In the genomic region with DNA sequence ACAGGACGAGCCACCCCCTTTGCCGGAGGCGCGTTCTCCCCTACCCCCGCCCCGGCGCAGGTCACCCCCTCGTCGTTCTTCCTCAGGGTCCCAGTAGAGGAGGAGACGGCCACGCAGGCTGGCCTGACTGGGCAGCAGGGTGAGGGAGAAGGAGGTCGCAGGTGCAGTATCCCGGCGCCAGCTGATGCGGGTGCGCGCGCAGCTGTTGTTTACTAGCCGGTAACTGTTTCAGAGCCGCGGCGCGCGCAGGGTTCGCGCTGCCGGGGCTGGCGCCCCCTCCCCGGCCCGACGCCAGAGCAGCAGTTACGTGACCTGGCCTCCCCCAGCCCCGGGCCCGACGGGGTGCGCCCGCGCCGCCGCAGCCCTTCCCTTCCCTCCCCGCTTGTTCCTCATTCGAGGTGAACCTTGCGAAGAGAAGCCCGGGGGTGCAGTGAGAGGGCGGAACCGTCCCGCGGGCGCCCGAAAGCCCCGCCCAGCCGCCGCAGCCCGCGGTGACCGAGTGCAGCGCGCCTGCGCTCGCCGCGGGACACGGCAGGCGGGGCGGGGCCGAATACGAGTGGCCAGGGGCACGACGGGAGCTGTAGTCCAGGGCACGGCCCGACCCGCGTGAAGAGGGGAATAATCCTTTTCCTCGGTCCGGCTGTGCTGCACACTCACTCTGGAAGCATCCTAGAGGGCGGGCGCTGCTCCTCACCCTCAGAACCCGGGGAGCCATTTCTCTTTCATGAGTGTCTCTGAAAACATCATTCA, we compare ENCODE assay signal across 8 cellular contexts. TPM values are rescaled to one million over a fixed set of nuclear protein-coding genes. Genes with fewer than 3 reads are reported as not detected.
A peak's percentile ranks its signal among the peaks of the same experiment; 100 is the strongest.
DNase-seq lines count a peak whose midpoint lies in the region; ATAC-seq, FAIRE-seq and TF ChIP-seq lines count a peak whose summit lies in the region.

SLC12A6 (minus strand) TSS at position 225 of the 750 bp plus-strand sequence. CDS start 1,101 bp downstream, outside the sequence.

- H3K27me3 ChIP-seq in hepatocyte: no peaks in the 10 kb centered on the region

- peak within 1 kb of the TSS; percentile 92 for H2AFZ ChIP-seq in hepatocyte

- no peaks in the 10 kb centered on the region for H3K9me3 ChIP-seq in hepatocyte (ENCODE audit: low read depth)

- H3K27ac ChIP-seq in hepatocyte: peak within 1 kb of the TSS; percentile 62

- no peaks in the 10 kb centered on the region for H3K36me3 ChIP-seq in hepatocyte (replicated peaks; ENCODE audit: insufficient read depth, low read depth)

- peak within 1 kb of the TSS; percentile 76 for H3K4me2 ChIP-seq in hepatocyte

- TF ChIP-seq CTCF in hepatocyte (IDR thresholded peaks at IDR 0.05; ENCODE audit: poor library complexity): no peak
- no peak for TF ChIP-seq CTCF in retinal pigment epithelial cell (conservative IDR thresholded peaks at IDR 0.05; ENCODE audit: low read depth, low read length)
- no peak for TF ChIP-seq CTCF in D721Med (IDR thresholded peaks at IDR 0.05; ENCODE audit: insufficient read depth, missing control alignments)

- WGBS in hepatocyte (ENCODE audit: low lambda C conversion rate, missing lambda C conversion rate): 2% methylated on average over 49 of the region's 78 CpGs

- H4K20me1 ChIP-seq in hepatocyte (ENCODE audit: insufficient read depth, poor library complexity, severe bottlenecking): no peaks in the 10 kb centered on the region

- ATAC-seq in HG02943 (IDR thresholded peaks at IDR 0.05; ENCODE audit: low read depth, unreplicated experiment): peak; percentile 72

- peak within 1 kb of the TSS; percentile 88 for H3K4me3 ChIP-seq in hepatocyte
- peak within 1 kb of the TSS; percentile 77 for H3K4me3 ChIP-seq in retinal pigment epithelial cell (ENCODE audit: low read length)

- FAIRE-seq in GM18507 (lab: Jason Lieb, UNC): peak; percentile 88
- FAIRE-seq in D721Med (lab: Jason Lieb, UNC): no peak

- H3K9me2 ChIP-seq in hepatocyte (replicated peaks; ENCODE audit: insufficient read depth): no peaks in the 10 kb centered on the region

- peaks cover 7% of the 10 kb centered on the region for H3K4me1 ChIP-seq in hepatocyte (ENCODE audit: insufficient read depth)

- DNase-seq in GM18507 (ENCODE audit: extremely low spot score, insufficient read length, low read depth) (peak; percentile 78), NCI-H2081 (lab: John Stamatoyannopoulos, UW) (peak; percentile 86 to 91), T1000 (lab: John Stamatoyannopoulos, UW) (peak; percentile 90), astrocyte of the hippocampus (ENCODE audit: low read depth, low spot score) (peak; percentile 97), hepatocyte (ENCODE audit: low spot score) (peak; percentile 96), retinal pigment epithelial cell (ENCODE audit: low read depth) (peak; percentile 64), D721Med (ENCODE audit: insufficient read length, low spot score) (no peak)

- H3K79me2 ChIP-seq in hepatocyte: peaks cover 29% of the 10 kb centered on the region

RNA-seq across cellular contexts. Expression of gene SLC12A6, which starts in this region (rescaled TPM):
- total RNA-seq in hepatocyte: 12.2 and 13.1 TPM in 2 replicates
- polyA plus RNA-seq in hepatocyte: 5.9 and 7.4 TPM in 2 replicates
